1 cellular context compared by ENCODE assay signal in the genomic region with DNA sequence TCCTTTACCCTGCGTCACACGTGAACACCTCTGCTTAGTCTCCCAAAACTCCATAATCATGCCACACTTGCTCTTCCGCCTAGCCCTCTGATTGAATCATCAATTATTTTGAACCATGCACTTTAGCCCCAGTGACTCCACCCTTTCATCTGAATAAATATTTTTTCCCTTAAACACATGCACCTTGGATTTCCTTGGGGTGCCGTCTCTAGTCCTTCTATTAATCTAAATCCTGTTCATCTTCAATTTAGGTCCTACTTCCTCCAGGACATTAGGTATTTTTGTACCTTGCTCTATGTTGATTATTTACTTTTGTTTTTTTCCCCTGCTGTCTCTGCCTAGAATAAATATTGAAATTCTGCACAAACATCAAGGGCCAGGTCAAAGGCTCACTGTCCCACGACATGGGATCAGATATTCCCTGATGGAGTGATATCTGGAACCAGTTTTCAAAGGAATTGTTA.
TF ChIP-seq lines count a peak whose summit lies in the region.

No MANE protein-coding gene starts in this region.

TF ChIP-seq in liver, 16 proteins besides CTCF, POLR2A, EP300 and RAD21 (continued from another document):
- peak; percentile 80 to 93 for TF ChIP-seq RXRA (IDR thresholded peaks at IDR 0.05)
- peak in 1 of 2 donors; percentile 49 for TF ChIP-seq GABPA (IDR thresholded peaks at IDR 0.05 in 1 of 2, conservative IDR thresholded peaks at IDR 0.05 in 1 of 2)
- peak; percentile 93 for TF ChIP-seq FOXA1 (IDR thresholded peaks at IDR 0.05)
